In the genomic region with DNA sequence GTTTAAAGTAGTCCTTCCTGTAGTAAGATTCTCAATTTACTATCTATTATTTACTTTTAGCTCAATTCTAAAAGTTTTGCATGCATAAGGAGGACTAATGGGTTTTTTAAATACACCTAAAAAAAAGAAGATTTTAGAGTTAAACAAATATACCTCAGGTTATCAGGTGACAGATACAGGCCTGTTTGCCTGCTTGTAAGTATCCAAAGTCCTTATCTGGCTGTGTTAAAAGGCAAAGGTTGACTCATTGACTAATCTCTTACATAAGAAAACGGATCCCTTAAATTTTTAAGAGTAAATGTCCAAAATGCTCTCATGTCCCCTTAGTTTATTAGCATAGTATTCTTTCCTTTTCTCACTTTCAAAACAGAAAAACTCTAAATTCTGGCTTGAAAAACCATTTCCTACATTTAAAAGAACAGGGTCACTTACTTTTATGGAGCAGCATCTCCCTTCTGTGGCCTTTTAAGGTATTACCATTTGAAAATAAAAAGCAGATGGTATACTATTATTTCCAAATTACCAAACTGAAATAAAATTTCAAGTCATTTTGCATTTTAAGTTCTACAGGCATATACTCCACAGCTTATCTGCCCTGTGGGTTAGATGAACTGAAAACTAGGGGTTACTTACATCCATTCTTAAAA, we compare ENCODE assay signal across 9 cellular contexts. TPM values are rescaled to one million over a fixed set of nuclear protein-coding genes. Genes with fewer than 3 reads are reported as not detected.
DNase-seq lines count a peak whose midpoint lies in the region; ATAC-seq and TF ChIP-seq lines count a peak whose summit lies in the region.
"Had no signal": no experiment of that assay in that cellular context is flagged by ENCODE, and none has a peak within 500 bp of the region (broad histone marks: within the 10 kb centered on the region; RNA-seq: fewer than 3 reads in every experiment).

No MANE protein-coding gene starts in this region.

- peaks cover 45% of the 10 kb centered on the region for H3K4me1 Mint-ChIP-seq in HFFc6 (ENCODE audit: low read depth)

- H4K8ac ChIP-seq in mesenchymal stem cell (ENCODE audit: low read length), result no peak overlapping the region

- H3K4me1 ChIP-seq in BE2C (no peaks in the 10 kb centered on the region; the same call in 1 of the 2 replicates), body of pancreas (peaks cover 39% of the 10 kb centered on the region), mesenchymal stem cell (ENCODE audit: control insufficient read depth, insufficient read depth, low read depth, low read length) (peaks cover 2% of the 10 kb centered on the region)

- no peak overlapping the region for H3K23ac ChIP-seq in mesenchymal stem cell (ENCODE audit: low read length in 2 of 2)

- H2BK12ac ChIP-seq in mesenchymal stem cell (ENCODE audit: low read length in 2 of 2), result no peak overlapping the region

- peak overlapping the region in 1 of 4 donors; percentile 21 for H3K27ac ChIP-seq in body of pancreas
- H3K27ac ChIP-seq in mesenchymal stem cell (ENCODE audit: low read length, poor library complexity, severe bottlenecking), result no peak overlapping the region
- no peak overlapping the region for H3K27ac ChIP-seq in substantia nigra (ENCODE audit: low read depth, low read length, poor library complexity, severe bottlenecking)

- peaks cover 6% of the 10 kb centered on the region for H3K36me3 Mint-ChIP-seq in HFFc6 (ENCODE audit: low read depth)

- H2BK15ac ChIP-seq in mesenchymal stem cell (ENCODE audit: low read depth, poor library complexity, severe bottlenecking), result no peak overlapping the region

- no peak overlapping the region for H2AK5ac ChIP-seq in mesenchymal stem cell (ENCODE audit: low read length, severe bottlenecking)

- peak overlapping the region; percentile 58 for H3K9ac ChIP-seq in mesenchymal stem cell (ENCODE audit: low read length)

- ATAC-seq in body of pancreas, result no peak
- no peak for ATAC-seq in GM19395 (IDR thresholded peaks at IDR 0.05; ENCODE audit: unreplicated experiment)
- ATAC-seq in GM21360 (IDR thresholded peaks at IDR 0.05; ENCODE audit: unreplicated experiment), result no peak
- ATAC-seq in HG02970 (IDR thresholded peaks at IDR 0.05; ENCODE audit: low FRiP score, unreplicated experiment), result no peak

- peaks cover 18% of the 10 kb centered on the region for H3K79me1 ChIP-seq in mesenchymal stem cell (replicated peaks; ENCODE audit: low read length, poor library complexity, severe bottlenecking)

- no peak overlapping the region for H2BK5ac ChIP-seq in mesenchymal stem cell (ENCODE audit: low read depth, low read length, poor library complexity, severe bottlenecking)

- no peak overlapping the region for H3K4ac ChIP-seq in mesenchymal stem cell (ENCODE audit: low read depth in 1 of 2, low read length in 2 of 2)

- TF ChIP-seq POLR2A in body of pancreas (IDR thresholded peaks at IDR 0.05), result no peak

- H3K4me3 ChIP-seq in BE2C (ENCODE audit: low read depth, low read length) (no peak overlapping the region), body of pancreas (no peak overlapping the region), mesenchymal stem cell (ENCODE audit: insufficient read depth in 1 of 2, low read depth in 1 of 2, low read length in 2 of 2) (no peak overlapping the region)

- peak; percentile 50 for TF ChIP-seq CTCF in BE2C (IDR thresholded peaks at IDR 0.05; ENCODE audit: low read depth, low read length)
- peak; percentile 81 for TF ChIP-seq CTCF in HFFc6 (IDR thresholded peaks at IDR 0.05)
- peak in 5 of 7 experiments; percentile 26 to 56 (median 37) for TF ChIP-seq CTCF in body of pancreas (IDR thresholded peaks at IDR 0.05)

- H3K36me3 ChIP-seq in BE2C (peaks cover 32% of the 10 kb centered on the region), body of pancreas (replicated peaks in 1 of 2; ENCODE audit: insufficient read depth in 1 of 2, low read depth in 2 of 2) (peaks cover 0 to 4% of the 10 kb centered on the region in 2 donors), mesenchymal stem cell (ENCODE audit: control insufficient read depth in 1 of 2, insufficient read depth in 2 of 2, low read depth in 1 of 2, low read length in 2 of 2) (peaks cover 7 to 46% of the 10 kb centered on the region in 2 experiments)

- H3K4me3 Mint-ChIP-seq in HFFc6, result no peak overlapping the region

- peaks cover 2% of the 10 kb centered on the region for H3K27me3 Mint-ChIP-seq in HFFc6 (ENCODE audit: insufficient read depth)

- no peak for DNase-seq in BE2C
- DNase-seq in HFFc6, result peak; percentile 28
- no peak for DNase-seq in body of pancreas
- DNase-seq in mesenchymal stem cell, result peak; percentile 35
- DNase-seq in substantia nigra (lab: John Stamatoyannopoulos, UW), result no peak
- DNase-seq: GOT3 had no signal

- intact Hi-C loops in body of pancreas (cut with DNase I), result no loop called here

- H3K9me3 ChIP-seq in BE2C, result no peaks in the 10 kb centered on the region
- H3K9me3 ChIP-seq in body of pancreas, result no peaks in the 10 kb centered on the region
- no peaks in the 10 kb centered on the region for H3K9me3 ChIP-seq in mesenchymal stem cell (ENCODE audit: control insufficient read depth, low read length)

- no peak overlapping the region for H2AFZ ChIP-seq in mesenchymal stem cell (ENCODE audit: low read depth, low read length)

- no peak overlapping the region for H4K91ac ChIP-seq in mesenchymal stem cell (ENCODE audit: low read length)

- H2BK120ac ChIP-seq in mesenchymal stem cell (ENCODE audit: low read depth, low read length), result no peak overlapping the region

- no peak overlapping the region for H3K4me2 ChIP-seq in mesenchymal stem cell (ENCODE audit: low read length, poor library complexity, severe bottlenecking)

- no peaks in the 10 kb centered on the region for H3K27me3 ChIP-seq in BE2C
- no peaks in the 10 kb centered on the region for H3K27me3 ChIP-seq in body of pancreas
- H3K27me3 ChIP-seq in mesenchymal stem cell (ENCODE audit: control insufficient read depth in 1 of 2, insufficient read depth in 1 of 2, low read length in 2 of 2), result no peaks in the 10 kb centered on the region

- no peak overlapping the region for H3K14ac ChIP-seq in mesenchymal stem cell (ENCODE audit: low read length in 2 of 2)

- H3K27ac Mint-ChIP-seq in HFFc6, result no peak overlapping the region

- H3K9me3 Mint-ChIP-seq in HFFc6, result no peaks in the 10 kb centered on the region

- H3K18ac ChIP-seq in mesenchymal stem cell (ENCODE audit: low read depth in 1 of 2, low read length in 2 of 2), result no peak overlapping the region

- WGBS in body of pancreas, 2 donors, result 8 to 13% methylated on average over 1 of the region's 1 CpG
- WGBS in mesenchymal stem cell, result 63% methylated on average over 1 of the region's 1 CpG

RNA-seq across cellular contexts. Expression of a gene that starts 4.5 kb away (rescaled TPM):
- polyA plus RNA-seq in BE2C (2012; ENCODE audit: insufficient read depth, insufficient read length, low read depth), result 11.2 TPM
- 10 to 100 TPM in 2 of 6 experiments, 1 to 10 TPM in 4; 8.3 to 10.4 (median 9.8) TPM for total RNA-seq in HFFc6 (2021; fragmentation: NEBNext Ultra II Directional; extraction: Animal tissue kit (Norgen Biotek cat#: 25700))
- 10 to 100 TPM; 24.1 to 24.4 TPM for total RNA-seq in body of pancreas
- 6.7 TPM for polyA plus RNA-seq in mesenchymal stem cell (2013, experiment 1 of 2)
- 6.3 TPM for polyA plus RNA-seq in mesenchymal stem cell (2013, experiment 2 of 2)

Comparison
In these comparisons a context has a peak if more than half of its experiments do, and no peak if none do; other contexts are left out.
1. DNase-seq: peak in HFFc6 (single experiment) and mesenchymal stem cell (single experiment); none in BE2C (single experiment), body of pancreas (0 of 4) and substantia nigra (0 of 49).
2. Peak in every context shown above with its lines, with median percentiles within 50 percentile points of each other: CTCF ChIP-seq.